In genomic region chr10:3803295-3803883, GRCh38 we compare ENCODE assay signal across 1 cellular context.
TF ChIP-seq lines count a peak whose summit lies in the region.

No MANE protein-coding gene starts in this region.

TF ChIP-seq in K562, 482 proteins besides CTCF, POLR2A, EP300 and RAD21 (continued from another document and continues in another):
- TF ChIP-seq ZHX1 (conservative IDR thresholded peaks at IDR 0.05; ENCODE audit: low read length): no peak
- peak; percentile 18 for TF ChIP-seq NBN (IDR thresholded peaks at IDR 0.05; ENCODE audit: low read depth)
- no peak for TF ChIP-seq MTA2 (IDR thresholded peaks at IDR 0.05; ENCODE audit: low read depth)
- TF ChIP-seq NCOA1 (IDR thresholded peaks at IDR 0.05; ENCODE audit: low read depth): no peak
- TF ChIP-seq ZBTB26 (CRISPR knock-in tag; IDR thresholded peaks at IDR 0.05): no peak
- TF ChIP-seq STAG1 (CRISPR knock-in tag; IDR thresholded peaks at IDR 0.05; ENCODE audit: borderline replicate concordance): no peak
- TF ChIP-seq TSC22D4 (tag; IDR thresholded peaks at IDR 0.05): no peak
- no peak for TF ChIP-seq GTF2F1 (IDR thresholded peaks at IDR 0.05; ENCODE audit: low read depth, low read length)
- no peak for TF ChIP-seq ZKSCAN3 (CRISPR knock-in tag; IDR thresholded peaks at IDR 0.05)
- TF ChIP-seq ZNF384 (IDR thresholded peaks at IDR 0.05; ENCODE audit: low read depth, low read length): peak; percentile 93
- TF ChIP-seq MAFK (IDR thresholded peaks at IDR 0.05; ENCODE audit: low read length): peak; percentile 55
- no peak for TF ChIP-seq THAP7 (CRISPR knock-in tag; IDR thresholded peaks at IDR 0.05)
- TF ChIP-seq ZNF395 (CRISPR knock-in tag; IDR thresholded peaks at IDR 0.05): 0 out of 2 replicates have a peak, but pooled peaks have one; percentile 42
- TF ChIP-seq NFE2 (IDR thresholded peaks at IDR 0.05; ENCODE audit: low read depth): peak; percentile 74
- TF ChIP-seq POLR3G (IDR thresholded peaks at IDR 0.05; ENCODE audit: extremely low read depth, insufficient read length, insufficient replicate concordance): no peak
- TF ChIP-seq YY1 (IDR thresholded peaks at IDR 0.05; ENCODE audit: borderline replicate concordance in 1 of 3, control insufficient read depth in 1 of 3, extremely low read depth in 1 of 3, insufficient read depth in 3 of 3, insufficient read length in 1 of 3, insufficient replicate concordance in 2 of 3, low read depth in 1 of 3, low read length in 2 of 3): peak in 1 of 3 experiments; percentile 37
- peak in 1 of 2 experiments; percentile 13; a peak in 1 of 4 replicates for TF ChIP-seq ZNF639 (CRISPR knock-in tag; conservative IDR thresholded peaks at IDR 0.05 in 1 of 2, IDR thresholded peaks at IDR 0.05 in 1 of 2)
- no peak for TF ChIP-seq DACH1 (IDR thresholded peaks at IDR 0.05; ENCODE audit: partially characterized antibody)
- peak in 1 of 2 experiments; percentile 46; a peak in 3 of 4 replicates for TF ChIP-seq MLLT1 (IDR thresholded peaks at IDR 0.05)
- no peak for TF ChIP-seq FOSL1 (tag; conservative IDR thresholded peaks at IDR 0.05)
- peak; percentile 20; the same call in 1 of the 2 replicates for TF ChIP-seq MAFF (IDR thresholded peaks at IDR 0.05; ENCODE audit: low read length)
- TF ChIP-seq SREBF2 (CRISPR knock-in tag; IDR thresholded peaks at IDR 0.05): no peak
- TF ChIP-seq MCM3 (IDR thresholded peaks at IDR 0.05): no peak
- TF ChIP-seq ZBTB11 (CRISPR knock-in tag; IDR thresholded peaks at IDR 0.05): no peak
- TF ChIP-seq ZNF217 (CRISPR knock-in tag; IDR thresholded peaks at IDR 0.05): no peak
- no peak for TF ChIP-seq ZBTB49 (CRISPR knock-in tag; IDR thresholded peaks at IDR 0.05; ENCODE audit: borderline replicate concordance)
- TF ChIP-seq ESRRA (IDR thresholded peaks at IDR 0.05; ENCODE audit: borderline replicate concordance, low read depth): no peak
- TF ChIP-seq ZNF398 (CRISPR knock-in tag; IDR thresholded peaks at IDR 0.05): no peak
- TF ChIP-seq MAFG (tag; conservative IDR thresholded peaks at IDR 0.05): peak; percentile 44
- TF ChIP-seq ZNF785 (CRISPR knock-in tag; IDR thresholded peaks at IDR 0.05): no peak
- TF ChIP-seq CTCFL (IDR thresholded peaks at IDR 0.05; ENCODE audit: borderline replicate concordance, insufficient read depth, low read depth, low read length, poor library complexity, severe bottlenecking): no peak
- no peak for TF ChIP-seq SAFB (IDR thresholded peaks at IDR 0.05; ENCODE audit: borderline replicate concordance, low read depth, low read length)
- TF ChIP-seq ZFP91 (CRISPR knock-in tag; IDR thresholded peaks at IDR 0.05): no peak
- TF ChIP-seq NELFE (IDR thresholded peaks at IDR 0.05; ENCODE audit: insufficient read depth, insufficient read length): no peak
- peak; percentile 55 for TF ChIP-seq TAF1 (IDR thresholded peaks at IDR 0.05; ENCODE audit: control insufficient read depth, extremely low read depth, insufficient read depth, low read length, severe bottlenecking)
- 0 out of 2 replicates have a peak, but pooled peaks have one; percentile 14 for TF ChIP-seq ATF7 (IDR thresholded peaks at IDR 0.05)
